2 cellular contexts compared by ENCODE assay signal in the genomic region with DNA sequence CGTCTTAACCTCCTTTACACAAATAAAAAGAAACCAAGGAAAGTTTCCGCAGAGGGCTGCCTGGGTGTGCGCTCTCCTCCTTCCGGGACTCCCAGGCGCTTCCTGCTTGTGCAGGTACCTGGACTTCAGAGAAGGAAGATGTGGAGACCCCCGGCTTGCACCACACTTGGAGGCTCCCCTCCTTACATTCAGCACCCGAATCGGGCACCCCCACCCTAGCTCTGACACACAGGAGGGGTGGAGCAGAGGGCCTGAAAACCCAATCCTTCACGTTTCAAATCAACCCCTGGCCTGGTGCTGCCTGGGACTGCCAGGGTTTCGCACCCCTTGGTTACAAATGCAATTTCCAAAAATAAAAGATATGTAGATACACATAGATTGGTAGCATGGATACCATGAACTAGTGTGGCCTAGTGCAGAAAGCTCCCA.
TF ChIP-seq lines count a peak whose summit lies in the region.

No MANE protein-coding gene starts in this region.

TF ChIP-seq in GM23338, 12 proteins besides CTCF, POLR2A, EP300 and RAD21:
- TF ChIP-seq POLR2AphosphoS5 (IDR thresholded peaks at IDR 0.05; ENCODE audit: low read depth) (no peak), CREB1 (CRISPR knock-in tag; IDR thresholded peaks at IDR 0.05; ENCODE audit: low read depth) (no peak), EZH2 (IDR thresholded peaks at IDR 0.05; ENCODE audit: low read depth, unreplicated experiment) (peak; percentile 86), STAT1 (IDR thresholded peaks at IDR 0.05; ENCODE audit: unreplicated experiment) (no peak), NANOG (IDR thresholded peaks at IDR 0.05; ENCODE audit: borderline replicate concordance) (no peak), ZNF114 (CRISPR knock-in tag; IDR thresholded peaks at IDR 0.05) (no peak)
- TF ChIP-seq, protein P1, sequence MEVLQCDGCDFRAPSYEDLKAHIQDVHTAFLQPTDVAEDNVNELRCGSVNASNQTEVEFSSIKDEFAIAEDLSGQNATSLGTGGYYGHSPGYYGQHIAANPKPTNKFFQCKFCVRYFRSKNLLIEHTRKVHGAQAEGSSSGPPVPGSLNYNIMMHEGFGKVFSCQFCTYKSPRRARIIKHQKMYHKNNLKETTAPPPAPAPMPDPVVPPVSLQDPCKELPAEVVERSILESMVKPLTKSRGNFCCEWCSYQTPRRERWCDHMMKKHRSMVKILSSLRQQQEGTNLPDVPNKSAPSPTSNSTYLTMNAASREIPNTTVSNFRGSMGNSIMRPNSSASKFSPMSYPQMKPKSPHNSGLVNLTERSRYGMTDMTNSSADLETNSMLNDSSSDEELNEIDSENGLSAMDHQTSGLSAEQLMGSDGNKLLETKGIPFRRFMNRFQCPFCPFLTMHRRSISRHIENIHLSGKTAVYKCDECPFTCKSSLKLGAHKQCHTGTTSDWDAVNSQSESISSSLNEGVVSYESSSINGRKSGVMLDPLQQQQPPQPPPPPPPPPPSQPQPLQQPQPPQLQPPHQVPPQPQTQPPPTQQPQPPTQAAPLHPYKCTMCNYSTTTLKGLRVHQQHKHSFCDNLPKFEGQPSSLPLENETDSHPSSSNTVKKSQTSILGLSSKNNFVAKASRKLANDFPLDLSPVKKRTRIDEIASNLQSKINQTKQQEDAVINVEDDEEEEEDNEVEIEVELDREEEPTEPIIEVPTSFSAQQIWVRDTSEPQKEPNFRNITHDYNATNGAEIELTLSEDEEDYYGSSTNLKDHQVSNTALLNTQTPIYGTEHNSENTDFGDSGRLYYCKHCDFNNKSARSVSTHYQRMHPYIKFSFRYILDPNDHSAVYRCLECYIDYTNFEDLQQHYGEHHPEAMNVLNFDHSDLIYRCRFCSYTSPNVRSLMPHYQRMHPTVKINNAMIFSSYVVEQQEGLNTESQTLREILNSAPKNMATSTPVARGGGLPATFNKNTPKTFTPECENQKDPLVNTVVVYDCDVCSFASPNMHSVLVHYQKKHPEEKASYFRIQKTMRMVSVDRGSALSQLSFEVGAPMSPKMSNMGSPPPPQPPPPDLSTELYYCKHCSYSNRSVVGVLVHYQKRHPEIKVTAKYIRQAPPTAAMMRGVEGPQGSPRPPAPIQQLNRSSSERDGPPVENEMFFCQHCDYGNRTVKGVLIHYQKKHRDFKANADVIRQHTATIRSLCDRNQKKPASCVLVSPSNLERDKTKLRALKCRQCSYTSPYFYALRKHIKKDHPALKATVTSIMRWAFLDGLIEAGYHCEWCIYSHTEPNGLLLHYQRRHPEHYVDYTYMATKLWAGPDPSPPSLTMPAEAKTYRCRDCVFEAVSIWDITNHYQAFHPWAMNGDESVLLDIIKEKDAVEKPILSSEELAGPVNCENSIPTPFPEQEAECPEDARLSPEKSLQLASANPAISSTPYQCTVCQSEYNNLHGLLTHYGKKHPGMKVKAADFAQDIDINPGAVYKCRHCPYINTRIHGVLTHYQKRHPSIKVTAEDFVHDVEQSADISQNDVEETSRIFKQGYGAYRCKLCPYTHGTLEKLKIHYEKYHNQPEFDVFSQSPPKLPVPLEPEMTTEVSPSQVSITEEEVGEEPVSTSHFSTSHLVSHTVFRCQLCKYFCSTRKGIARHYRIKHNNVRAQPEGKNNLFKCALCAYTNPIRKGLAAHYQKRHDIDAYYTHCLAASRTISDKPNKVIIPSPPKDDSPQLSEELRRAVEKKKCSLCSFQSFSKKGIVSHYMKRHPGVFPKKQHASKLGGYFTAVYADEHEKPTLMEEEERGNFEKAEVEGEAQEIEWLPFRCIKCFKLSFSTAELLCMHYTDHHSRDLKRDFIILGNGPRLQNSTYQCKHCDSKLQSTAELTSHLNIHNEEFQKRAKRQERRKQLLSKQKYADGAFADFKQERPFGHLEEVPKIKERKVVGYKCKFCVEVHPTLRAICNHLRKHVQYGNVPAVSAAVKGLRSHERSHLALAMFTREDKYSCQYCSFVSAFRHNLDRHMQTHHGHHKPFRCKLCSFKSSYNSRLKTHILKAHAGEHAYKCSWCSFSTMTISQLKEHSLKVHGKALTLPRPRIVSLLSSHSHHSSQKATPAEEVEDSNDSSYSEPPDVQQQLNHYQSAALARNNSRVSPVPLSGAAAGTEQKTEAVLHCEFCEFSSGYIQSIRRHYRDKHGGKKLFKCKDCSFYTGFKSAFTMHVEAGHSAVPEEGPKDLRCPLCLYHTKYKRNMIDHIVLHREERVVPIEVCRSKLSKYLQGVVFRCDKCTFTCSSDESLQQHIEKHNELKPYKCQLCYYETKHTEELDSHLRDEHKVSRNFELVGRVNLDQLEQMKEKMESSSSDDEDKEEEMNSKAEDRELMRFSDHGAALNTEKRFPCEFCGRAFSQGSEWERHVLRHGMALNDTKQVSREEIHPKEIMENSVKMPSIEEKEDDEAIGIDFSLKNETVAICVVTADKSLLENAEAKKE (CRISPR knock-in tag; IDR thresholded peaks at IDR 0.05): no peak
TF ChIP-seq in GM23338: peak in this region for 1.

TF ChIP-seq in H1, 55 proteins besides CTCF, POLR2A, EP300 and RAD21:
- TF ChIP-seq SP1 (IDR thresholded peaks at IDR 0.05; ENCODE audit: low read depth, low read length): no peak
- TF ChIP-seq, protein P2, sequence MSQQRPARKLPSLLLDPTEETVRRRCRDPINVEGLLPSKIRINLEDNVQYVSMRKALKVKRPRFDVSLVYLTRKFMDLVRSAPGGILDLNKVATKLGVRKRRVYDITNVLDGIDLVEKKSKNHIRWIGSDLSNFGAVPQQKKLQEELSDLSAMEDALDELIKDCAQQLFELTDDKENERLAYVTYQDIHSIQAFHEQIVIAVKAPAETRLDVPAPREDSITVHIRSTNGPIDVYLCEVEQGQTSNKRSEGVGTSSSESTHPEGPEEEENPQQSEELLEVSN (IDR thresholded peaks at IDR 0.05): no peak
- TF ChIP-seq FOSL1 (IDR thresholded peaks at IDR 0.05; ENCODE audit: insufficient read depth, low read depth, low read length): no peak
- no peak for TF ChIP-seq CTBP2 (IDR thresholded peaks at IDR 0.05; ENCODE audit: borderline replicate concordance, insufficient read depth, insufficient read length, low read length)
- no peak for TF ChIP-seq BRCA1 (IDR thresholded peaks at IDR 0.05; ENCODE audit: low read depth, low read length)
- no peak for TF ChIP-seq BACH1 (IDR thresholded peaks at IDR 0.05; ENCODE audit: low read length)
- TF ChIP-seq NANOG (IDR thresholded peaks at IDR 0.05; ENCODE audit: insufficient read depth, low read depth, low read length, poor library complexity, severe bottlenecking): no peak
- no peak for TF ChIP-seq POU5F1 (IDR thresholded peaks at IDR 0.05; ENCODE audit: low read depth, low read length)
- no peak for TF ChIP-seq TEAD4 (IDR thresholded peaks at IDR 0.05; ENCODE audit: low read depth, low read length)
- TF ChIP-seq JUN (IDR thresholded peaks at IDR 0.05; ENCODE audit: low read depth, low read length): no peak
- no peak for TF ChIP-seq RXRA (IDR thresholded peaks at IDR 0.05; ENCODE audit: insufficient read depth, low read depth, low read length)
- TF ChIP-seq ZNF274 (IDR thresholded peaks at IDR 0.05; ENCODE audit: borderline replicate concordance, extremely low read depth, low read length): no peak
- TF ChIP-seq JUND (IDR thresholded peaks at IDR 0.05; ENCODE audit: low read length): no peak
- TF ChIP-seq TCF12 (IDR thresholded peaks at IDR 0.05; ENCODE audit: low read depth, low read length): no peak
- no peak for TF ChIP-seq NRF1 (IDR thresholded peaks at IDR 0.05; ENCODE audit: low read depth, low read length)
